In the genomic region with DNA sequence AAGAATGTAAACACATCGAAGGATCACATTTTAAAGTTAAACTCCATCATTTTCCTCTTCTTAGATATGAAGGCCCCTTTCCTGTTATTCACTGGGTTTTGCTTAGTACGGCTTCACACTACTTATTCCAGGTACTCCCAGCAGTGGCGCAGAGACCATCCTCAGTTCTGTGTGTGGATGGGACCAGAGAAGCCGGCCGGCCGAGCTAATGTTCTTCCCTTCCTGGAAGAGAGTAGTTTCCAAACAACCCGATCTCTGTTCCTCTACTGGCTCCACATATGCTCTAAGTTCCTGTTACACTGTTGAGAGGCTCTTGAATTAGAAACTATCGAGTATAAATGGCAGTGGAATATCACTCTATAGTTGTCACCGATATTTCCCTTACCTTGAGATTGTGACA, we compare ENCODE assay signal across 8 cellular contexts. TPM values are rescaled to one million over a fixed set of nuclear protein-coding genes. Genes with fewer than 3 reads are reported as not detected.
A peak's percentile ranks its signal among the peaks of the same experiment; 100 is the strongest.
DNase-seq lines count a peak whose midpoint lies in the region; ATAC-seq, FAIRE-seq and TF ChIP-seq lines count a peak whose summit lies in the region.

No MANE protein-coding gene starts in this region.

- no peak overlapping the region for H3K23ac ChIP-seq in H1 (ENCODE audit: insufficient read length)

- no peak overlapping the region for H2BK120ac ChIP-seq in H1 (replicated peaks; ENCODE audit: low read depth, low read length)

- peak; percentile 18 for ATAC-seq in GM23338

- no peak overlapping the region for H3K56ac ChIP-seq in H1 (replicated peaks; ENCODE audit: insufficient read length, low read depth, low read length)

- DNase-seq in GM23338 (ENCODE audit: low spot score): peak; percentile 27
- DNase-seq in OCI-M1 (lab: John Stamatoyannopoulos, UW): peak; percentile 72
- no peak for DNase-seq in H1 (ENCODE audit: low read depth in 1 of 2, low spot score in 2 of 2)
- DNase-seq in nephron progenitor cell: no peak
- DNase-seq in NCI-H2029 (lab: John Stamatoyannopoulos, UW): no peak
- no peak for DNase-seq in NCI-H2081 (lab: John Stamatoyannopoulos, UW)
- DNase-seq in activated CD8-positive, alpha-beta memory T cell treated with anti-CD3 and anti-CD28 coated beads, Interleukin-2, amount 50 U/mL, for 4 hours: no peak
- no peak for DNase-seq in D341Med (ENCODE audit: low spot score)

- peaks cover 5% of the 10 kb centered on the region; the same call in 1 of the 2 replicates for H4K20me1 ChIP-seq in GM23338 (replicated peaks; ENCODE audit: insufficient read depth)
- peaks cover 0 to 2% of the 10 kb centered on the region in 2 experiments for H4K20me1 ChIP-seq in H1 (replicated peaks in 1 of 2; ENCODE audit: control insufficient read depth in 1 of 2, insufficient read depth in 2 of 2, low read length in 2 of 2)

- H4K5ac ChIP-seq in H1 (ENCODE audit: insufficient read length, low read depth, low read length): no peak overlapping the region

- no peak for TF ChIP-seq POLR2A in H1 (IDR thresholded peaks at IDR 0.05; ENCODE audit: control extremely low read depth in 1 of 2, low read depth in 2 of 2, low read length in 2 of 2)

- H3K4me3 ChIP-seq in GM23338 (peak overlapping the region; percentile 90), H1 (ENCODE audit: extremely low read depth in 1 of 4, insufficient read depth in 2 of 4, low read depth in 3 of 4, low read length in 4 of 4) (peak overlapping the region; percentile 49 to 92 (median 52))

- H3K27ac Mint-ChIP-seq in GM23338 (peak overlapping the region; percentile 92), nephron progenitor cell (peak overlapping the region; percentile 36)

- POLR2A ChIA-PET in H1 (lab: Charles Lee; ENCODE audit: partially characterized antibody): interaction anchor here (1.0 to 1.7 kb wide), 3 partner anchors 10 to 38 kb away, joined by 3 to 4 read pairs (median 4); no protein-coding TSS in a partner anchor

- TF ChIP-seq CTCF in GM23338 (conservative IDR thresholded peaks at IDR 0.05; ENCODE audit: low read depth in 2 of 2) (no peak), H1 (IDR thresholded peaks at IDR 0.05; ENCODE audit: control extremely low read depth in 1 of 3, insufficient read depth in 1 of 3, low read depth in 1 of 3, low read length in 3 of 3) (no peak), nephron progenitor cell (IDR thresholded peaks at IDR 0.05) (no peak)

- H2AFZ ChIP-seq in GM23338: peak overlapping the region; percentile 99
- peak overlapping the region; percentile 98 for H2AFZ ChIP-seq in H1 (ENCODE audit: low read length)

- CTCF ChIA-PET in H1 (lab: Charles Lee; ENCODE audit: partially characterized antibody): interaction anchor here (0.6 to 1.7 kb wide), 3 partner anchors 14 to 25 kb away, joined by 3 read pairs; no protein-coding TSS in a partner anchor

- H2AK5ac ChIP-seq in H1 (ENCODE audit: low read depth, low read length): no peak overlapping the region

- no peak overlapping the region for H3K14ac ChIP-seq in H1 (ENCODE audit: insufficient read length)

- no peaks in the 10 kb centered on the region for H3K9me2 ChIP-seq in GM23338 (ENCODE audit: insufficient read depth)

- H3K79me1 ChIP-seq in H1 (ENCODE audit: low read depth, low read length): peaks cover 4% of the 10 kb centered on the region; the same call in 1 of the 2 replicates

- H3K36me3 Mint-ChIP-seq in GM23338 (ENCODE audit: low read depth) (peaks cover 39% of the 10 kb centered on the region), nephron progenitor cell (ENCODE audit: low read depth) (peaks cover 61% of the 10 kb centered on the region)

- peaks cover 10% of the 10 kb centered on the region for H3K23me2 ChIP-seq in H1 (ENCODE audit: low read depth, low read length)

- H3K4me1 Mint-ChIP-seq in GM23338 (peaks cover 22% of the 10 kb centered on the region), nephron progenitor cell (peaks cover 37% of the 10 kb centered on the region)

- no peak overlapping the region for H2BK20ac ChIP-seq in H1 (ENCODE audit: low read length)

- H4K91ac ChIP-seq in H1 (replicated peaks; ENCODE audit: insufficient read length, low read length): no peak overlapping the region

- no peak overlapping the region for H3K18ac ChIP-seq in H1 (ENCODE audit: extremely low read depth, low read length)

- no peak overlapping the region for H2BK5ac ChIP-seq in H1 (ENCODE audit: low read depth, low read length)

- 82% methylated on average over 9 of the region's 9 CpGs; no CpG with 5 or more reads in 1 of the 2 experiments for WGBS in H1 (ENCODE audit: extremely low coverage in 1 of 2, insufficient coverage in 1 of 2, insufficient read length in 1 of 2, insufficient replicate concordance in 2 of 2, low coverage in 1 of 2, low lambda C conversion rate in 2 of 2, missing lambda C conversion rate in 1 of 2), 2 experiments

- peak overlapping the region in 3 of 4 experiments; percentile 16 to 62 (median 33); a peak in 4 of 7 replicates for H3K9ac ChIP-seq in H1 (replicated peaks in 1 of 4; ENCODE audit: extremely low read depth in 1 of 4, low read depth in 3 of 4, low read length in 3 of 4)

- H3K4ac ChIP-seq in H1 (replicated peaks; ENCODE audit: insufficient read length, low read depth, low read length): no peak overlapping the region

- peak overlapping the region; percentile 89 for H3K4me2 ChIP-seq in GM23338
- peak overlapping the region; percentile 83 to 84 for H3K4me2 ChIP-seq in H1 (ENCODE audit: insufficient read depth in 1 of 2, low read depth in 2 of 2, low read length in 2 of 2)

- H3K27ac ChIP-seq in GM23338 (ENCODE audit: low read depth) (peak overlapping the region; percentile 95), H1 (ENCODE audit: low read depth, low read length) (no peak overlapping the region; the same call in 1 of the 2 replicates)

- H3K79me2 ChIP-seq in GM23338 (replicated peaks; ENCODE audit: insufficient read depth) (peaks cover 23% of the 10 kb centered on the region), H1 (ENCODE audit: control insufficient read depth in 1 of 2, insufficient read depth in 2 of 2, low read length in 2 of 2) (peaks cover 4 to 17% of the 10 kb centered on the region in 2 experiments)

- H3K36me3 ChIP-seq in GM23338 (ENCODE audit: insufficient read depth) (peaks cover 9% of the 10 kb centered on the region; the same call in 1 of the 2 replicates), H1 (ENCODE audit: control insufficient read depth in 2 of 4, insufficient read depth in 4 of 4, low read length in 3 of 4) (peaks cover 6 to 29% (median 14%) of the 10 kb centered on the region in 4 experiments)

- FAIRE-seq in H1 (lab: Jason Lieb, UNC): no peak

- H3K4me1 ChIP-seq in GM23338 (ENCODE audit: insufficient read depth): peaks cover 19% of the 10 kb centered on the region
- peaks cover 1 to 7% (median 3%) of the 10 kb centered on the region in 4 experiments for H3K4me1 ChIP-seq in H1 (replicated peaks in 1 of 4; ENCODE audit: control insufficient read depth in 3 of 4, insufficient read depth in 4 of 4, low read length in 3 of 4)

- peak overlapping the region; percentile 93 for H3K4me3 Mint-ChIP-seq in GM23338
- H3K4me3 Mint-ChIP-seq in nephron progenitor cell: peak overlapping the region; percentile 93

- no peaks in the 10 kb centered on the region for H3K9me3 ChIP-seq in H1 (ENCODE audit: insufficient read depth in 2 of 2, low read depth in 1 of 2, low read length in 1 of 2)

- H3K9me3 Mint-ChIP-seq in GM23338 (peaks cover 3% of the 10 kb centered on the region; the same call in 1 of the 3 replicates), nephron progenitor cell (peaks cover 8% of the 10 kb centered on the region)

- H3K27me3 Mint-ChIP-seq in GM23338 (ENCODE audit: insufficient read depth, low read depth, poor library complexity) (peaks cover 4% of the 10 kb centered on the region), nephron progenitor cell (ENCODE audit: low read depth, poor library complexity) (peaks cover 4% of the 10 kb centered on the region)

- 0 out of 2 replicates have a peak overlapping the region, but pooled peaks have one; percentile 51 for H4K8ac ChIP-seq in H1 (ENCODE audit: extremely low read depth, insufficient read depth, low read length)

- TF ChIP-seq RAD21 in H1 (IDR thresholded peaks at IDR 0.05 in 1 of 2, conservative IDR thresholded peaks at IDR 0.05 in 1 of 2; ENCODE audit: low read depth in 2 of 2, low read length in 2 of 2): no peak

- no peaks in the 10 kb centered on the region for H3K27me3 ChIP-seq in GM23338 (ENCODE audit: insufficient read depth)
- no peaks in the 10 kb centered on the region for H3K27me3 ChIP-seq in H1 (replicated peaks in 1 of 4; ENCODE audit: control insufficient read depth in 3 of 4, extremely low read depth in 1 of 4, insufficient read depth in 3 of 4, low read length in 3 of 4)

- H3F3A ChIP-seq in GM23338 (replicated peaks; ENCODE audit: low read depth): peaks cover 14% of the 10 kb centered on the region

- TF ChIP-seq EP300 in H1 (IDR thresholded peaks at IDR 0.05; ENCODE audit: borderline replicate concordance in 1 of 2, low read depth in 2 of 2, low read length in 2 of 2): no peak

- H2BK12ac ChIP-seq in H1 (ENCODE audit: low read depth, low read length): no peak overlapping the region

- H2BK15ac ChIP-seq in H1 (ENCODE audit: low read length): no peak overlapping the region

TF ChIP-seq in GM23338, 12 proteins besides CTCF, POLR2A, EP300 and RAD21 (continues in another document):
- TF ChIP-seq EZH2phosphoT487 (IDR thresholded peaks at IDR 0.05; ENCODE audit: unreplicated experiment): no peak

TF ChIP-seq in H1, 55 proteins besides CTCF, POLR2A, EP300 and RAD21 (continues in another document):
- TF ChIP-seq, protein P1, sequence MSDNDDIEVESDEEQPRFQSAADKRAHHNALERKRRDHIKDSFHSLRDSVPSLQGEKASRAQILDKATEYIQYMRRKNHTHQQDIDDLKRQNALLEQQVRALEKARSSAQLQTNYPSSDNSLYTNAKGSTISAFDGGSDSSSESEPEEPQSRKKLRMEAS (IDR thresholded peaks at IDR 0.05): no peak
- TF ChIP-seq BRCA1 (IDR thresholded peaks at IDR 0.05; ENCODE audit: low read depth, low read length) (no peak), TCF12 (IDR thresholded peaks at IDR 0.05; ENCODE audit: low read depth, low read length) (no peak)

RNA-seq across cellular contexts. Expression of a gene that starts 0.7 kb away (rescaled TPM):
- total RNA-seq in GM23338 (2014; rRNA removed; shearing (Covaris generic)): 28.7 and 44.9 TPM in 2 replicates
- polyA plus RNA-seq in GM23338 (2016; fragmentation: Nextera tagmentation; extraction: Ambion mirVana): 21.7 and 22.4 TPM in 2 replicates
- 27.9 and 31.0 TPM in 2 replicates for total RNA-seq in H1 (2021; fragmentation: NEBNext Ultra II Directional; extraction: Animal tissue kit (Norgen Biotek cat#: 25700))
- 17.0 and 22.2 TPM in 2 replicates for polyA plus RNA-seq in H1 (2011; rRNA removed)
- 19.2 TPM for polyA plus RNA-seq in H1 (2011; cell fraction: cytosol; rRNA removed)
- polyA plus RNA-seq in H1 (2011; cell fraction: nucleus; rRNA removed): 50.8 TPM
- polyA plus RNA-seq in H1 (2012, experiment 1 of 2): 18.0 to 23.0 TPM (median 22.0 TPM) in 4 replicates
- polyA plus RNA-seq in H1 (2012, experiment 2 of 2): 10.1 TPM
- polyA plus RNA-seq in H1 (2013, experiment 1 of 2): 12.8 TPM
- 12.8 TPM for polyA plus RNA-seq in H1 (2013, experiment 2 of 2)
- 22.5 and 27.2 TPM in 2 replicates for polyA minus RNA-seq in H1 (2011; rRNA and poly(A)+ RNA removed)
- polyA minus RNA-seq in H1 (2011; cell fraction: cytosol; rRNA and poly(A)+ RNA removed): 13.9 TPM
- polyA minus RNA-seq in H1 (2011; cell fraction: nucleus; rRNA and poly(A)+ RNA removed): 29.4 TPM

Comparison
In these comparisons a context has a peak if more than half of its experiments do, and no peak if none do; other contexts are left out.
1. DNase-seq: peak in GM23338 (single experiment) and OCI-M1 (single experiment); none in H1 (0 of 2), nephron progenitor cell (single experiment), NCI-H2029 (single experiment), NCI-H2081 (0 of 2), activated CD8-positive, alpha-beta memory T cell treated with anti-CD3 and anti-CD28 coated beads, Interleukin-2, amount 50 U/mL, for 4 hours (single experiment) and D341Med (single experiment).